17 cellular contexts compared by ENCODE assay signal in genomic region chr18:74166397-74166796, GRCh38.
"Had no signal": no experiment of that assay in that cellular context is flagged by ENCODE, and none has a peak within 500 bp of the region (broad histone marks: within the 10 kb centered on the region; RNA-seq: fewer than 3 reads in every experiment).

No MANE protein-coding gene starts in this region.

- FAIRE-seq: keratinocyte had no signal

- DNase-seq: activated CD4-positive, alpha-beta memory T cell treated with anti-CD3 and anti-CD28 coated beads, Interleukin-2, amount 10 ng/mL, durations not matched to agents 7 days and 5 days; activated CD4-positive, alpha-beta T cell treated with anti-CD3 and anti-CD28 coated beads for 4 hours; activated effector memory CD4-positive, alpha-beta T cell treated with Interleukin-2 at 50 U/mL for 16 hours; activated naive CD4-positive, alpha-beta T cell treated with anti-CD3 and anti-CD28 coated beads, Interleukin-2, amount 50 U/mL, for 16 hours; activated T-cell treated with anti-CD3 and anti-CD28 coated beads, Interleukin-2, amount 50 U/mL, for 4 hours; caudate nucleus; left lung; naive thymus-derived CD8-positive, alpha-beta T cell; posterior cingulate gyrus; stimulated activated CD4-positive, alpha-beta T cell treated with anti-CD3 and anti-CD28 coated beads, Interleukin-15, amount 100 ng/mL, for 24 hours; stimulated activated CD4-positive, alpha-beta T cell treated with anti-CD3 and anti-CD28 coated beads, Interleukin-4, amount 100 ng/mL, for 1 hour; stimulated activated naive CD4-positive, alpha-beta T cell; T-helper 17 cell; tibial artery had no signal

- H3K4me1 ChIP-seq: left lung, tibial artery had no signal

- H3K4me3 ChIP-seq: coronary artery, hepatocyte, left lung, tibial artery had no signal

- H3K9me3 ChIP-seq: left lung, tibial artery had no signal

- H3K27me3 ChIP-seq: left lung, tibial artery had no signal

- H3K27ac ChIP-seq: coronary artery, hepatocyte, left lung, tibial artery had no signal
